Comparison of ENCODE assay signal across 20 cellular contexts in the genomic region with DNA sequence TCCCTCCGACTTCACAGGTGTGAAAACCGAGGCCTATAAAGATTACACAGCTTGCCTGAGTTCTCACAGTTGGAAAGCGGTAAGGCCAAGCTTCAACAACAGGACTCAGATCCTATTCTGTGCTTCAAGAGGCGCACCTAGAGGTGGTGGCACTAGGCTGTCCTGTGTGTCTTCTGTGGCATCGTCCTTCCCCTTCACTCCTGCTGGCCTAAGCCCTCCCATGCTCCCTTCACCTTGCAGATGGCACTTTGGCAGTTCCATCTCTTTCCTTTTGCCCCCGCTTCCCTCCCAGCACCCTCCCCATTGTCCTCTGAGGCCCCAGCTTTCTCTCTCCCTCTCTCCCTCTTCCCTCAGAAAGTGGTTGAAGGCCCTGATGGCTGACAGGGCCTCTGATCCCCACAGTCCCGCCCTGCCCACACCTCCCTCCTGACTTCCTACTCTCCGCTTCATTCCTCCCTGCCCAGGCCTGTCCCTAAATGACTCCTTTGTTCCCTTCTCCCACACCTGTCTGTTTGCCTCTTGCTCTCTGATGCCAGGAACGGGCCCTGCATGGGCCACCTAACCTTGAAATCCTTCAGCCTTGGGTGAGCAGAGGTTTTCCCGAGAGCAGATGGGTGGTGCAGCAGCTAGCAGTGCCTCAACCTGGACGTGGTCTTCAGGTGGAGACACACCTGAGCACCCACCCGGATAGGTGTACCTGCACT. TPM values are rescaled to one million over a fixed set of nuclear protein-coding genes. Genes with fewer than 3 reads are reported as not detected.
DNase-seq lines count a peak whose midpoint lies in the region; ATAC-seq, FAIRE-seq and TF ChIP-seq lines count a peak whose summit lies in the region.
"Had no signal": no experiment of that assay in that cellular context is flagged by ENCODE, and none has a peak within 500 bp of the region (broad histone marks: within the 10 kb centered on the region; RNA-seq: fewer than 3 reads in every experiment).

No MANE protein-coding gene starts in this region.

- no peaks in the 10 kb centered on the region for H3K27me3 ChIP-seq in suprapubic skin

- peak; percentile 4 for DNase-seq in activated CD4-positive, alpha-beta memory T cell treated with anti-CD3 and anti-CD28 coated beads for 36 hours
- no peak for DNase-seq in activated CD4-positive, alpha-beta memory T cell treated with anti-CD3 and anti-CD28 coated beads, Interleukin-2, amount 10 ng/mL, durations not matched to agents 7 days and 5 days
- DNase-seq in kidney (peak; percentile 76), suprapubic skin (ENCODE audit: low spot score in 2 of 2) (peak; percentile 68 to 81), NOMO-1 treated with DMSO at 0.1 percent for 48 hours (lab: John Stamatoyannopoulos, UW; ENCODE audit: unreplicated experiment) (no peak)
- DNase-seq in stimulated activated naive B cell treated with anti-CD40 and anti-IgM and Interleukin-4, amounts not matched to agents 10 μg/mL and 1 μg/mL and 100 μg/mL, for 72 hours: no peak
- DNase-seq: ACHN; cerebellar nuclear complex; hippocampal formation; Karpas-422; occipital lobe; stimulated activated CD4-positive, alpha-beta T cell treated with anti-CD3 and anti-CD28 coated beads, Interleukin-15, amount 100 ng/mL, for 24 hours had no signal

- TF ChIP-seq CTCF in VCaP (conservative IDR thresholded peaks at IDR 0.05): no peak
- TF ChIP-seq CTCF in kidney (IDR thresholded peaks at IDR 0.05; ENCODE audit: borderline replicate concordance, extremely low read depth, insufficient read depth): no peak
- TF ChIP-seq CTCF in suprapubic skin (IDR thresholded peaks at IDR 0.05): no peak

- H3K4me1 ChIP-seq in kidney (ENCODE audit: control insufficient read depth in 1 of 2, insufficient read depth in 1 of 2, low read depth in 1 of 2, low read length in 2 of 2): no peaks in the 10 kb centered on the region
- peaks cover 55% of the 10 kb centered on the region for H3K4me1 ChIP-seq in suprapubic skin

- H3K4me3 ChIP-seq in kidney (ENCODE audit: low read length in 2 of 2) (no peak overlapping the region), suprapubic skin (peak overlapping the region; percentile 65)
- H3K4me3 ChIP-seq: GM23338 had no signal

- H3K27ac Mint-ChIP-seq in activated CD4-positive, alpha-beta memory T cell treated with anti-CD3 and anti-CD28 coated beads for 36 hours: no peak overlapping the region
- H3K27ac Mint-ChIP-seq in activated CD4-positive, alpha-beta memory T cell treated with anti-CD3 and anti-CD28 coated beads, Interleukin-2, amount 10 ng/mL, durations not matched to agents 7 days and 5 days: no peak overlapping the region
- no peak overlapping the region for H3K27ac Mint-ChIP-seq in stimulated activated naive B cell treated with anti-CD40 and anti-IgM and Interleukin-4, amounts not matched to agents 10 μg/mL and 1 μg/mL and 100 μg/mL, for 72 hours
- H3K27ac Mint-ChIP-seq: activated naive CD4-positive, alpha-beta T cell treated with anti-CD3 and anti-CD28 coated beads, Interleukin-2, amount 50 U/mL, for 72 hours; GM23338 had no signal

- no peaks in the 10 kb centered on the region for H3K36me3 Mint-ChIP-seq in activated CD4-positive, alpha-beta memory T cell treated with anti-CD3 and anti-CD28 coated beads for 36 hours
- H3K36me3 Mint-ChIP-seq in activated CD4-positive, alpha-beta memory T cell treated with anti-CD3 and anti-CD28 coated beads, Interleukin-2, amount 10 ng/mL, durations not matched to agents 7 days and 5 days (ENCODE audit: low read depth): no peaks in the 10 kb centered on the region
- no peaks in the 10 kb centered on the region for H3K36me3 Mint-ChIP-seq in stimulated activated naive B cell treated with anti-CD40 and anti-IgM and Interleukin-4, amounts not matched to agents 10 μg/mL and 1 μg/mL and 100 μg/mL, for 72 hours
- H3K36me3 Mint-ChIP-seq: activated naive CD4-positive, alpha-beta T cell treated with anti-CD3 and anti-CD28 coated beads, Interleukin-2, amount 50 U/mL, for 72 hours had no signal

- TF ChIP-seq EP300 in suprapubic skin (IDR thresholded peaks at IDR 0.05): no peak

- no peak for TF ChIP-seq POLR2A in suprapubic skin (IDR thresholded peaks at IDR 0.05)

- no peak for FAIRE-seq in kidney (lab: Jason Lieb, UNC)

- WGBS in suprapubic skin: 58% methylated on average over 12 of the region's 12 CpGs

- no peaks in the 10 kb centered on the region for H3K36me3 ChIP-seq in kidney (ENCODE audit: control insufficient read depth in 1 of 2, insufficient read depth in 2 of 2, low read length in 2 of 2)
- peaks cover 6% of the 10 kb centered on the region for H3K36me3 ChIP-seq in suprapubic skin

- H3K27ac ChIP-seq in VCaP (peak overlapping the region; percentile 36; the same call in 1 of the 2 replicates), kidney (ENCODE audit: low read depth in 2 of 2, low read length in 2 of 2) (no peak overlapping the region), suprapubic skin (peak overlapping the region; percentile 89)
- H3K27ac ChIP-seq: HL-60 had no signal

- H3K4me1 Mint-ChIP-seq in activated CD4-positive, alpha-beta memory T cell treated with anti-CD3 and anti-CD28 coated beads for 36 hours (ENCODE audit: low read depth): no peaks in the 10 kb centered on the region
- H3K4me1 Mint-ChIP-seq in activated CD4-positive, alpha-beta memory T cell treated with anti-CD3 and anti-CD28 coated beads, Interleukin-2, amount 10 ng/mL, durations not matched to agents 7 days and 5 days: no peaks in the 10 kb centered on the region
- no peaks in the 10 kb centered on the region for H3K4me1 Mint-ChIP-seq in stimulated activated naive B cell treated with anti-CD40 and anti-IgM and Interleukin-4, amounts not matched to agents 10 μg/mL and 1 μg/mL and 100 μg/mL, for 72 hours
- H3K4me1 Mint-ChIP-seq: GM23338 had no signal

- H3K9me3 Mint-ChIP-seq in activated CD4-positive, alpha-beta memory T cell treated with anti-CD3 and anti-CD28 coated beads for 36 hours: no peaks in the 10 kb centered on the region
- H3K9me3 Mint-ChIP-seq in activated CD4-positive, alpha-beta memory T cell treated with anti-CD3 and anti-CD28 coated beads, Interleukin-2, amount 10 ng/mL, durations not matched to agents 7 days and 5 days: no peaks in the 10 kb centered on the region
- H3K9me3 Mint-ChIP-seq in stimulated activated naive B cell treated with anti-CD40 and anti-IgM and Interleukin-4, amounts not matched to agents 10 μg/mL and 1 μg/mL and 100 μg/mL, for 72 hours: no peaks in the 10 kb centered on the region
- H3K9me3 Mint-ChIP-seq: activated naive CD4-positive, alpha-beta T cell treated with anti-CD3 and anti-CD28 coated beads, Interleukin-2, amount 50 U/mL, for 72 hours; GM23338 had no signal

- CTCF ChIA-PET in activated CD4-positive, alpha-beta memory T cell treated with anti-CD3 and anti-CD28 coated beads for 36 hours (lab: Charles Lee): no interaction called here
- CTCF ChIA-PET in activated CD4-positive, alpha-beta memory T cell treated with anti-CD3 and anti-CD28 coated beads, Interleukin-2, amount 10 ng/mL, durations not matched to agents 7 days and 5 days (lab: Charles Lee): no interaction called here

- H3K9me3 ChIP-seq in kidney (ENCODE audit: control insufficient read depth in 1 of 2, low read length in 2 of 2) (no peaks in the 10 kb centered on the region), suprapubic skin (no peaks in the 10 kb centered on the region)
- H3K9me3 ChIP-seq: Caco-2 had no signal

- no peak overlapping the region for H3K9ac ChIP-seq in kidney (ENCODE audit: low read length in 2 of 2)

- H3K4me3 Mint-ChIP-seq in activated CD4-positive, alpha-beta memory T cell treated with anti-CD3 and anti-CD28 coated beads for 36 hours: no peak overlapping the region
- H3K4me3 Mint-ChIP-seq in activated CD4-positive, alpha-beta memory T cell treated with anti-CD3 and anti-CD28 coated beads, Interleukin-2, amount 10 ng/mL, durations not matched to agents 7 days and 5 days: no peak overlapping the region
- H3K4me3 Mint-ChIP-seq in stimulated activated naive B cell treated with anti-CD40 and anti-IgM and Interleukin-4, amounts not matched to agents 10 μg/mL and 1 μg/mL and 100 μg/mL, for 72 hours: no peak overlapping the region
- H3K4me3 Mint-ChIP-seq: GM23338 had no signal

- H3K27me3 Mint-ChIP-seq in activated CD4-positive, alpha-beta memory T cell treated with anti-CD3 and anti-CD28 coated beads for 36 hours: peaks cover 2% of the 10 kb centered on the region
- H3K27me3 Mint-ChIP-seq in activated CD4-positive, alpha-beta memory T cell treated with anti-CD3 and anti-CD28 coated beads, Interleukin-2, amount 10 ng/mL, durations not matched to agents 7 days and 5 days: no peaks in the 10 kb centered on the region
- peaks cover 0 to 5% of the 10 kb centered on the region in 2 donors for H3K27me3 Mint-ChIP-seq in stimulated activated naive B cell treated with anti-CD40 and anti-IgM and Interleukin-4, amounts not matched to agents 10 μg/mL and 1 μg/mL and 100 μg/mL, for 72 hours

- intact Hi-C loops in activated CD4-positive, alpha-beta memory T cell treated with anti-CD3 and anti-CD28 coated beads for 36 hours (cut with micrococcal nuclease): no loop called here
- intact Hi-C loops in kidney (cut with DNase I): no loop called here

- POLR2A ChIA-PET in activated CD4-positive, alpha-beta memory T cell treated with anti-CD3 and anti-CD28 coated beads for 36 hours (lab: Charles Lee): no interaction called here
- POLR2A ChIA-PET in activated CD4-positive, alpha-beta memory T cell treated with anti-CD3 and anti-CD28 coated beads, Interleukin-2, amount 10 ng/mL, durations not matched to agents 7 days and 5 days (lab: Charles Lee): no interaction called here

- ATAC-seq in stimulated activated naive B cell treated with anti-CD40 and anti-IgM and Interleukin-4, amounts not matched to agents 10 μg/mL and 1 μg/mL and 100 μg/mL, for 72 hours (replicated peaks): no peak
- ATAC-seq in GM18868 (IDR thresholded peaks at IDR 0.05; ENCODE audit: unreplicated experiment): no peak
- ATAC-seq: activated naive CD4-positive, alpha-beta T cell treated with anti-CD3 and anti-CD28 coated beads, Interleukin-2, amount 50 U/mL, for 72 hours; GM23338; SK-N-SH treated with all-trans-retinoic acid at 6 μM for 48 hours had no signal

RNA-seq across cellular contexts. Expression of gene TRIM29, which starts 5.8 kb away (rescaled TPM):
- not detected for total RNA-seq in activated CD4-positive, alpha-beta memory T cell treated with anti-CD3 and anti-CD28 coated beads for 36 hours
- not detected for total RNA-seq in activated CD4-positive, alpha-beta memory T cell treated with anti-CD3 and anti-CD28 coated beads, Interleukin-2, amount 10 ng/mL, durations not matched to agents 7 days and 5 days
- 32.9 TPM for total RNA-seq in kidney
- polyA plus RNA-seq in kidney (ENCODE audit: insufficient read depth, low read depth, low replicate concordance): 0.65 TPM
- 1,000 to 10,000 TPM; 1,248 to 1,527 (median 1,455) TPM for total RNA-seq in suprapubic skin
- total RNA-seq: activated naive CD4-positive, alpha-beta T cell treated with anti-CD3 and anti-CD28 coated beads, Interleukin-2, amount 50 U/mL, for 72 hours; lung microvascular endothelial cell had no signal
- polyA plus RNA-seq: GM23338 had no signal

Comparison
In these comparisons a context has a peak if more than half of its experiments do, and no peak if none do; other contexts are left out.
1. DNase-seq: peak in activated CD4-positive, alpha-beta memory T cell treated with anti-CD3 and anti-CD28 coated beads for 36 hours (single experiment), kidney (single experiment) and suprapubic skin (2 of 2); none in activated CD4-positive, alpha-beta memory T cell treated with anti-CD3 and anti-CD28 coated beads, Interleukin-2, amount 10 ng/mL, durations not matched to agents 7 days and 5 days (single experiment), stimulated activated naive B cell treated with anti-CD40 and anti-IgM and Interleukin-4, amounts not matched to agents 10 μg/mL and 1 μg/mL and 100 μg/mL, for 72 hours (single experiment) and NOMO-1 treated with DMSO at 0.1 percent for 48 hours (single experiment).
2. H3K27ac ChIP-seq: peak in VCaP (single experiment) and suprapubic skin (single experiment); none in kidney (0 of 2).
3. RNA of gene TRIM29, which starts 5.8 kb away (total RNA-seq): 1,248 to 1,527 TPM in suprapubic skin; 32.9 TPM in kidney (single experiment), not detected in activated CD4-positive, alpha-beta memory T cell treated with anti-CD3 and anti-CD28 coated beads for 36 hours and not detected in activated CD4-positive, alpha-beta memory T cell treated with anti-CD3 and anti-CD28 coated beads, Interleukin-2, amount 10 ng/mL, durations not matched to agents 7 days and 5 days; every median in the first group is over 10 times any median in the second.